1 cellular context compared by ENCODE assay signal in the genomic region with DNA sequence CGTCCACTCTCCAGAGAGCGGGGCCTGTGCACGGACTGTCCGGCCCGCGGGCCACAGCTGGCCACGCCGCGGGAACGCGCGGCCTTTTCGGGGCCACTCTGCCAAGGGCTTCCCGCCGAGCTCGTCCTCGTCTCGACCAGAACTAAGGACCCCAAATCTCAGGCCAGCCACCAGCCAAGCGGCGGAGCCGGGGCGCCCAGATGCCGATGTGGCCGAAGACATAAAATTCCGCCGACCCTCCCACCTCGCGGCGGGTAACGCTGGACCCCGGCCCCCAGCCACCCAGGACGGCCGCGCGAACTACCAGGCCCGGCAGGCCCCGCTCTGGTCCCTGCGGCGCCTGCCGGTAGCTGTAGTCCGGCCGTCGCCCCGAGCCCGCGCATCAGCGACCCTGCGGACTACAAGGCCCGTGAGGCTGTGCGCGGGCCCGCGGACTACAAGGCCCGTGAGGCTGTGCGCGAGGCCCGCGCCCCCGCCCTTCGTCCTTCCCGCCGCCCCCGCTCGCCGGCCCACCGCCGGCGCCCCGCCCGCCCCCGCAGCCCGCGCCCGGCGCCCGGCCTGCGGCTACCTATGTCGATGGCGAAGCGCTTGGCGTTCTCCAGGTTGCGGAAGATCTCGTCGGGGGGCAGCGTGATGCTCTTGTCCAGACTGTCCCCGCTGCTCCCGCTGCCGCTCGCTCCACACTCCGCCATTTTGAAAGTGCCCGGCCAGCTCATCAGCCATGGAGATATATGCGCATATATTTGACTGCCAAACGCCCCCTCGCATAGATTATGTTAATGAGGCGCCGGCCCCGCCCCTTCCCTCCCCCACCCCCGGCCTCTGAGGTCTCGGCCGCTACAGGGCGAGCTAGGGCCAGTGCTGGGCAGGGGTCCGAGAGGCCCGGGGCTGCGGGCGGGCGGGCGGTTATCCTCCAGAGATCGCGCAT.
A peak's percentile ranks its signal among the peaks of the same experiment; 100 is the strongest.
TF ChIP-seq lines count a peak whose summit lies in the region.

A gene (minus strand): TSS at position 701 of the 928 bp plus-strand sequence. CDS start 9 bp downstream, at position 692.

TF ChIP-seq in K562, 482 proteins besides CTCF, POLR2A, EP300 and RAD21 (continued from another document and continues in another):
- TF ChIP-seq, protein P1, sequence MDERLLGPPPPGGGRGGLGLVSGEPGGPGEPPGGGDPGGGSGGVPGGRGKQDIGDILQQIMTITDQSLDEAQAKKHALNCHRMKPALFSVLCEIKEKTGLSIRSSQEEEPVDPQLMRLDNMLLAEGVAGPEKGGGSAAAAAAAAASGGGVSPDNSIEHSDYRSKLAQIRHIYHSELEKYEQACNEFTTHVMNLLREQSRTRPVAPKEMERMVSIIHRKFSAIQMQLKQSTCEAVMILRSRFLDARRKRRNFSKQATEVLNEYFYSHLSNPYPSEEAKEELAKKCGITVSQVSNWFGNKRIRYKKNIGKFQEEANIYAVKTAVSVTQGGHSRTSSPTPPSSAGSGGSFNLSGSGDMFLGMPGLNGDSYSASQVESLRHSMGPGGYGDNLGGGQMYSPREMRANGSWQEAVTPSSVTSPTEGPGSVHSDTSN (CRISPR knock-in tag; IDR thresholded peaks at IDR 0.05; ENCODE audit: low read depth) = no peak
- TF ChIP-seq, protein P1 (tag; conservative IDR thresholded peaks at IDR 0.05; ENCODE audit: low read depth) = no peak
- TF ChIP-seq CBX3 (IDR thresholded peaks at IDR 0.05; ENCODE audit: borderline replicate concordance in 1 of 2, low read length in 2 of 2) (no peak), CHD1 (IDR thresholded peaks at IDR 0.05; ENCODE audit: low read length) (no peak), CBFA2T2 (conservative IDR thresholded peaks at IDR 0.05) (no peak), TAL1 (IDR thresholded peaks at IDR 0.05) (no peak), ZNF561 (CRISPR knock-in tag; conservative IDR thresholded peaks at IDR 0.05) (no peak), NFIX (CRISPR knock-in tag; IDR thresholded peaks at IDR 0.05; ENCODE audit: low read depth) (no peak), LEF1 (IDR thresholded peaks at IDR 0.05) (no peak), ZNF12 (CRISPR knock-in tag; IDR thresholded peaks at IDR 0.05) (no peak), PURB (CRISPR knock-in tag; IDR thresholded peaks at IDR 0.05; ENCODE audit: low read depth) (no peak), GABPA (tag; conservative IDR thresholded peaks at IDR 0.05; ENCODE audit: low read depth) (peak; percentile 64), SMARCA5 (IDR thresholded peaks at IDR 0.05) (no peak), STAT5A (IDR thresholded peaks at IDR 0.05; ENCODE audit: borderline replicate concordance, low read length) (no peak), POLR3G (IDR thresholded peaks at IDR 0.05; ENCODE audit: extremely low read depth, insufficient read length, insufficient replicate concordance) (no peak), SMARCB1 (IDR thresholded peaks at IDR 0.05; ENCODE audit: insufficient read length, low read depth) (no peak), ZNF507 (tag; conservative IDR thresholded peaks at IDR 0.05) (no peak), ZNF212 (CRISPR knock-in tag; IDR thresholded peaks at IDR 0.05) (no peak), ZNF274 (IDR thresholded peaks at IDR 0.05; ENCODE audit: borderline replicate concordance, low read depth, low read length) (no peak), ILK (tag; IDR thresholded peaks at IDR 0.05; ENCODE audit: borderline replicate concordance, low read depth) (no peak), EGR1 (conservative IDR thresholded peaks at IDR 0.05) (peak; percentile 80), RHOXF2B (CRISPR knock-in tag; conservative IDR thresholded peaks at IDR 0.05) (no peak), ZNF146 (CRISPR knock-in tag; IDR thresholded peaks at IDR 0.05; ENCODE audit: unreplicated experiment) (no peak), ATF1 (CRISPR knock-in tag; IDR thresholded peaks at IDR 0.05) (no peak), ATF1 (tag; IDR thresholded peaks at IDR 0.05) (peak; percentile 43; the same call in 1 of the 2 replicates), NFIC (IDR thresholded peaks at IDR 0.05) (no peak), ZNF785 (CRISPR knock-in tag; IDR thresholded peaks at IDR 0.05) (no peak), SREBF2 (CRISPR knock-in tag; IDR thresholded peaks at IDR 0.05) (no peak), MCM7 (IDR thresholded peaks at IDR 0.05) (no peak), BCOR (IDR thresholded peaks at IDR 0.05) (no peak), SMARCE1 (IDR thresholded peaks at IDR 0.05) (no peak), GABPB1 (CRISPR knock-in tag; IDR thresholded peaks at IDR 0.05) (peak; percentile 75), TCF7L2 (IDR thresholded peaks at IDR 0.05; ENCODE audit: low read depth, low read length) (no peak), MCM2 (IDR thresholded peaks at IDR 0.05; ENCODE audit: low read depth) (no peak)
- TF ChIP-seq, protein P2, sequence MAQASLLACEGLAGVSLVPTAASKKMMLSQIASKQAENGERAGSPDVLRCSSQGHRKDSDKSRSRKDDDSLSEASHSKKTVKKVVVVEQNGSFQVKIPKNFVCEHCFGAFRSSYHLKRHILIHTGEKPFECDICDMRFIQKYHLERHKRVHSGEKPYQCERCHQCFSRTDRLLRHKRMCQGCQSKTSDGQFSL (CRISPR knock-in tag; IDR thresholded peaks at IDR 0.05) = no peak
- TF ChIP-seq, protein P2 (tag; IDR thresholded peaks at IDR 0.05) = no peak
- TF ChIP-seq, protein P3, sequence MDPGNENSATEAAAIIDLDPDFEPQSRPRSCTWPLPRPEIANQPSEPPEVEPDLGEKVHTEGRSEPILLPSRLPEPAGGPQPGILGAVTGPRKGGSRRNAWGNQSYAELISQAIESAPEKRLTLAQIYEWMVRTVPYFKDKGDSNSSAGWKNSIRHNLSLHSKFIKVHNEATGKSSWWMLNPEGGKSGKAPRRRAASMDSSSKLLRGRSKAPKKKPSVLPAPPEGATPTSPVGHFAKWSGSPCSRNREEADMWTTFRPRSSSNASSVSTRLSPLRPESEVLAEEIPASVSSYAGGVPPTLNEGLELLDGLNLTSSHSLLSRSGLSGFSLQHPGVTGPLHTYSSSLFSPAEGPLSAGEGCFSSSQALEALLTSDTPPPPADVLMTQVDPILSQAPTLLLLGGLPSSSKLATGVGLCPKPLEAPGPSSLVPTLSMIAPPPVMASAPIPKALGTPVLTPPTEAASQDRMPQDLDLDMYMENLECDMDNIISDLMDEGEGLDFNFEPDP (CRISPR knock-in tag; IDR thresholded peaks at IDR 0.05) = no peak
- TF ChIP-seq, protein P4, sequence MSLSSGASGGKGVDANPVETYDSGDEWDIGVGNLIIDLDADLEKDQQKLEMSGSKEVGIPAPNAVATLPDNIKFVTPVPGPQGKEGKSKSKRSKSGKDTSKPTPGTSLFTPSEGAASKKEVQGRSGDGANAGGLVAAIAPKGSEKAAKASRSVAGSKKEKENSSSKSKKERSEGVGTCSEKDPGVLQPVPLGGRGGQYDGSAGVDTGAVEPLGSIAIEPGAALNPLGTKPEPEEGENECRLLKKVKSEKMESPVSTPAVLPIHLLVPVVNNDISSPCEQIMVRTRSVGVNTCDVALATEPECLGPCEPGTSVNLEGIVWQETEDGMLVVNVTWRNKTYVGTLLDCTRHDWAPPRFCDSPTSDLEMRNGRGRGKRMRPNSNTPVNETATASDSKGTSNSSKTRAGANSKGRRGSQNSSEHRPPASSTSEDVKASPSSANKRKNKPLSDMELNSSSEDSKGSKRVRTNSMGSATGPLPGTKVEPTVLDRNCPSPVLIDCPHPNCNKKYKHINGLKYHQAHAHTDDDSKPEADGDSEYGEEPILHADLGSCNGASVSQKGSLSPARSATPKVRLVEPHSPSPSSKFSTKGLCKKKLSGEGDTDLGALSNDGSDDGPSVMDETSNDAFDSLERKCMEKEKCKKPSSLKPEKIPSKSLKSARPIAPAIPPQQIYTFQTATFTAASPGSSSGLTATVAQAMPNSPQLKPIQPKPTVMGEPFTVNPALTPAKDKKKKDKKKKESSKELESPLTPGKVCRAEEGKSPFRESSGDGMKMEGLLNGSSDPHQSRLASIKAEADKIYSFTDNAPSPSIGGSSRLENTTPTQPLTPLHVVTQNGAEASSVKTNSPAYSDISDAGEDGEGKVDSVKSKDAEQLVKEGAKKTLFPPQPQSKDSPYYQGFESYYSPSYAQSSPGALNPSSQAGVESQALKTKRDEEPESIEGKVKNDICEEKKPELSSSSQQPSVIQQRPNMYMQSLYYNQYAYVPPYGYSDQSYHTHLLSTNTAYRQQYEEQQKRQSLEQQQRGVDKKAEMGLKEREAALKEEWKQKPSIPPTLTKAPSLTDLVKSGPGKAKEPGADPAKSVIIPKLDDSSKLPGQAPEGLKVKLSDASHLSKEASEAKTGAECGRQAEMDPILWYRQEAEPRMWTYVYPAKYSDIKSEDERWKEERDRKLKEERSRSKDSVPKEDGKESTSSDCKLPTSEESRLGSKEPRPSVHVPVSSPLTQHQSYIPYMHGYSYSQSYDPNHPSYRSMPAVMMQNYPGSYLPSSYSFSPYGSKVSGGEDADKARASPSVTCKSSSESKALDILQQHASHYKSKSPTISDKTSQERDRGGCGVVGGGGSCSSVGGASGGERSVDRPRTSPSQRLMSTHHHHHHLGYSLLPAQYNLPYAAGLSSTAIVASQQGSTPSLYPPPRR (CRISPR knock-in tag; IDR thresholded peaks at IDR 0.05; ENCODE audit: borderline replicate concordance) = no peak
- TF ChIP-seq, protein P5, sequence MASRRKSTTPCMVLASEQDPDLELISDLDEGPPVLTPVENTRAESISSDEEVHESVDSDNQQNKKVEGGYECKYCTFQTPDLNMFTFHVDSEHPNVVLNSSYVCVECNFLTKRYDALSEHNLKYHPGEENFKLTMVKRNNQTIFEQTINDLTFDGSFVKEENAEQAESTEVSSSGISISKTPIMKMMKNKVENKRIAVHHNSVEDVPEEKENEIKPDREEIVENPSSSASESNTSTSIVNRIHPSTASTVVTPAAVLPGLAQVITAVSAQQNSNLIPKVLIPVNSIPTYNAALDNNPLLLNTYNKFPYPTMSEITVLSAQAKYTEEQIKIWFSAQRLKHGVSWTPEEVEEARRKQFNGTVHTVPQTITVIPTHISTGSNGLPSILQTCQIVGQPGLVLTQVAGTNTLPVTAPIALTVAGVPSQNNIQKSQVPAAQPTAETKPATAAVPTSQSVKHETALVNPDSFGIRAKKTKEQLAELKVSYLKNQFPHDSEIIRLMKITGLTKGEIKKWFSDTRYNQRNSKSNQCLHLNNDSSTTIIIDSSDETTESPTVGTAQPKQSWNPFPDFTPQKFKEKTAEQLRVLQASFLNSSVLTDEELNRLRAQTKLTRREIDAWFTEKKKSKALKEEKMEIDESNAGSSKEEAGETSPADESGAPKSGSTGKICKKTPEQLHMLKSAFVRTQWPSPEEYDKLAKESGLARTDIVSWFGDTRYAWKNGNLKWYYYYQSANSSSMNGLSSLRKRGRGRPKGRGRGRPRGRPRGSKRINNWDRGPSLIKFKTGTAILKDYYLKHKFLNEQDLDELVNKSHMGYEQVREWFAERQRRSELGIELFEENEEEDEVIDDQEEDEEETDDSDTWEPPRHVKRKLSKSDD (conservative IDR thresholded peaks at IDR 0.05; ENCODE audit: low read length) = no peak
- TF ChIP-seq, protein P6, sequence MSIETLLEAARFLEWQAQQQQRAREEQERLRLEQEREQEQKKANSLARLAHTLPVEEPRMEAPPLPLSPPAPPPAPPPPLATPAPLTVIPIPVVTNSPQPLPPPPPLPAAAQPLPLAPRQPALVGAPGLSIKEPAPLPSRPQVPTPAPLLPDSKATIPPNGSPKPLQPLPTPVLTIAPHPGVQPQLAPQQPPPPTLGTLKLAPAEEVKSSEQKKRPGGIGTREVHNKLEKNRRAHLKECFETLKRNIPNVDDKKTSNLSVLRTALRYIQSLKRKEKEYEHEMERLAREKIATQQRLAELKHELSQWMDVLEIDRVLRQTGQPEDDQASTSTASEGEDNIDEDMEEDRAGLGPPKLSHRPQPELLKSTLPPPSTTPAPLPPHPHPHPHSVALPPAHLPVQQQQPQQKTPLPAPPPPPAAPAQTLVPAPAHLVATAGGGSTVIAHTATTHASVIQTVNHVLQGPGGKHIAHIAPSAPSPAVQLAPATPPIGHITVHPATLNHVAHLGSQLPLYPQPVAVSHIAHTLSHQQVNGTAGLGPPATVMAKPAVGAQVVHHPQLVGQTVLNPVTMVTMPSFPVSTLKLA (conservative IDR thresholded peaks at IDR 0.05) = peak in 1 of 2 experiments; percentile 79; a peak in 1 of 4 replicates
- TF ChIP-seq, protein P7, sequence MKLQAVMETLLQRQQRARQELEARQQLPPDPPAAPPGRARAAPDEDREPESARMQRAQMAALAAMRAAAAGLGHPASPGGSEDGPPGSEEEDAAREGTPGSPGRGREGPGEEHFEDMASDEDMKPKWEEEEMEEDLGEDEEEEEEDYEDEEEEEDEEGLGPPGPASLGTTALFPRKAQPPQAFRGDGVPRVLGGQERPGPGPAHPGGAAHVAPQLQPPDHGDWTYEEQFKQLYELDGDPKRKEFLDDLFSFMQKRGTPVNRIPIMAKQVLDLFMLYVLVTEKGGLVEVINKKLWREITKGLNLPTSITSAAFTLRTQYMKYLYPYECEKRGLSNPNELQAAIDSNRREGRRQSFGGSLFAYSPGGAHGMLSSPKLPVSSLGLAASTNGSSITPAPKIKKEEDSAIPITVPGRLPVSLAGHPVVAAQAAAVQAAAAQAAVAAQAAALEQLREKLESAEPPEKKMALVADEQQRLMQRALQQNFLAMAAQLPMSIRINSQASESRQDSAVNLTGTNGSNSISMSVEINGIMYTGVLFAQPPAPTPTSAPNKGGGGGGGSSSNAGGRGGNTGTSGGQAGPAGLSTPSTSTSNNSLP (IDR thresholded peaks at IDR 0.05; ENCODE audit: borderline replicate concordance, low read depth, low read length) = no peak
- TF ChIP-seq, protein P8, sequence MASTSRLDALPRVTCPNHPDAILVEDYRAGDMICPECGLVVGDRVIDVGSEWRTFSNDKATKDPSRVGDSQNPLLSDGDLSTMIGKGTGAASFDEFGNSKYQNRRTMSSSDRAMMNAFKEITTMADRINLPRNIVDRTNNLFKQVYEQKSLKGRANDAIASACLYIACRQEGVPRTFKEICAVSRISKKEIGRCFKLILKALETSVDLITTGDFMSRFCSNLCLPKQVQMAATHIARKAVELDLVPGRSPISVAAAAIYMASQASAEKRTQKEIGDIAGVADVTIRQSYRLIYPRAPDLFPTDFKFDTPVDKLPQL (IDR thresholded peaks at IDR 0.05; ENCODE audit: extremely low read depth, insufficient read length) = no peak
